In the genomic region with DNA sequence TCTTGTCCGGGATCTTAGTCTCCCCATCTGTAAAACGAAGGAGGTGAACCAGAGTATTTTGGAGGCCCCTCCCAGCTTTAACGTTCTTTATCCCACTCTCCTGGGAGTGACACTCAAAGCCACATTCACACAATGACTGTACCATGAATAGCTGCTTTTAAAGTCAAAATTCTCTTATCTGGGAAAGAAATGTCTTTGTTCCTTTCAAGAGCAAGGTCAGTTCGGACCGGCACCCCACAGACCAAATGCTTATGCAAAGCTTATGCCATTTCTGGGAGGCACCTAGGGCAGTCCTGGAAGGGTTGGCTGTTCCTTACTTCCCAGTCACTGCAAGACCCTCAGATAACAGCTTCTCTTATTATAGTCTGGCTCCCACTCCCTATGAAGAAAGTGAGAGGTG, we compare ENCODE assay signal across 35 cellular contexts. TPM values are rescaled to one million over a fixed set of nuclear protein-coding genes. Genes with fewer than 3 reads are reported as not detected.
"Had no signal": no experiment of that assay in that cellular context is flagged by ENCODE, and none has a peak within 500 bp of the region (broad histone marks: within the 10 kb centered on the region; RNA-seq: fewer than 3 reads in every experiment).

No MANE protein-coding gene starts in this region.

- H3K27me3 ChIP-seq: ascending aorta, cardiac muscle cell had no signal

- H3K27ac ChIP-seq: ascending aorta, cardiac muscle cell, KMS-11, PC-9, RWPE1, WERI-Rb-1 had no signal

- H3K4me1 ChIP-seq: ascending aorta had no signal

- H3K9me3 ChIP-seq: ascending aorta had no signal

- ATAC-seq: activated CD8-positive, alpha-beta T cell treated with anti-CD3 and anti-CD28 coated beads for 36 hours; activated T-cell treated with anti-CD3 and anti-CD28 coated beads, Interleukin-2, amount 50 U/mL, for 72 hours; activated T-helper 17 cell treated with anti-CD3 and anti-CD28 coated beads, Interleukin-2, amount 50 U/mL, for 72 hours; Right ventricle myocardium inferior had no signal

- DNase-seq: activated CD4-positive, alpha-beta T cell treated with anti-CD3 and anti-CD28 coated beads, Interleukin-2, amount 10 ng/mL, durations not matched to agents 24 days and 14 days; activated CD4-positive, alpha-beta T cell treated with anti-CD3 and anti-CD28 coated beads, Interleukin-2, amount 50 U/mL, for 4 hours; activated CD8-positive, alpha-beta T cell treated with anti-CD3 and anti-CD28 coated beads for 36 hours; activated effector memory CD4-positive, alpha-beta T cell treated with anti-CD3 and anti-CD28 coated beads, Interleukin-2, amount 50 U/mL, for 16 hours; activated naive CD4-positive, alpha-beta T cell; activated naive CD4-positive, alpha-beta T cell treated with anti-CD3 and anti-CD28 coated beads, Interleukin-2, amount 50 U/mL, for 16 hours; activated naive CD8-positive, alpha-beta T cell treated with anti-CD3 and anti-CD28 coated beads for 36 hours; activated T-cell treated with anti-CD3 and anti-CD28 coated beads, Interleukin-2, amount 50 U/mL, for 1 hour; activated T-cell treated with anti-CD3 and anti-CD28 coated beads, Interleukin-2, amount 50 U/mL, for 72 hours; amygdala; MM.1S; MV-4-11; NCI-H1092 treated with DMSO at 0.1 percent for 48 hours; NCI-H1417 treated with DMSO at 0.1 percent for 48 hours; NCI-H2029; NCI-H510A; NCI-H526; NCI-H748 treated with DMSO at 0.1 percent for 48 hours; NK-92 treated with Interleukin-12 subunit alpha and Interleukin-12 subunit beta, amount 100 ng/mL, for 24 hours; PC-9; SIG-M5; SW 1271; T1000; WERI-Rb-1 had no signal

- FAIRE-seq: RCC 7860 had no signal

- H2AFZ ChIP-seq: PC-9 had no signal

- H3K27me3 Mint-ChIP-seq: activated CD4-positive, alpha-beta T cell treated with anti-CD3 and anti-CD28 coated beads, Interleukin-2, amount 10 ng/mL, durations not matched to agents 24 days and 14 days; activated CD8-positive, alpha-beta T cell treated with anti-CD3 and anti-CD28 coated beads for 36 hours; activated naive CD8-positive, alpha-beta T cell treated with anti-CD3 and anti-CD28 coated beads for 36 hours; activated T-helper 17 cell treated with anti-CD3 and anti-CD28 coated beads, Interleukin-2, amount 50 U/mL, for 72 hours; central memory CD8-positive, alpha-beta T cell had no signal

- H3K4me3 ChIP-seq: ascending aorta, cardiac muscle cell, PC-9 had no signal

- H3K36me3 Mint-ChIP-seq: activated naive CD8-positive, alpha-beta T cell treated with anti-CD3 and anti-CD28 coated beads for 36 hours had no signal

- H3K9ac ChIP-seq: KMS-11 had no signal

- H3K4me1 Mint-ChIP-seq: activated CD4-positive, alpha-beta T cell treated with anti-CD3 and anti-CD28 coated beads, Interleukin-2, amount 10 ng/mL, durations not matched to agents 24 days and 14 days; activated naive CD8-positive, alpha-beta T cell treated with anti-CD3 and anti-CD28 coated beads for 36 hours; activated T-helper 17 cell treated with anti-CD3 and anti-CD28 coated beads, Interleukin-2, amount 50 U/mL, for 72 hours; central memory CD8-positive, alpha-beta T cell had no signal

- H3K4me3 Mint-ChIP-seq: activated CD4-positive, alpha-beta T cell treated with anti-CD3 and anti-CD28 coated beads, Interleukin-2, amount 10 ng/mL, durations not matched to agents 24 days and 14 days; activated CD8-positive, alpha-beta T cell treated with anti-CD3 and anti-CD28 coated beads for 36 hours; activated naive CD8-positive, alpha-beta T cell treated with anti-CD3 and anti-CD28 coated beads for 36 hours; activated T-cell treated with anti-CD3 and anti-CD28 coated beads, Interleukin-2, amount 50 U/mL, for 72 hours; activated T-helper 17 cell treated with anti-CD3 and anti-CD28 coated beads, Interleukin-2, amount 50 U/mL, for 72 hours; central memory CD8-positive, alpha-beta T cell had no signal

- H3K27ac Mint-ChIP-seq: activated CD4-positive, alpha-beta T cell treated with anti-CD3 and anti-CD28 coated beads, Interleukin-2, amount 10 ng/mL, durations not matched to agents 24 days and 14 days; activated CD8-positive, alpha-beta T cell treated with anti-CD3 and anti-CD28 coated beads for 36 hours; activated naive CD8-positive, alpha-beta T cell treated with anti-CD3 and anti-CD28 coated beads for 36 hours; activated T-cell treated with anti-CD3 and anti-CD28 coated beads, Interleukin-2, amount 50 U/mL, for 72 hours; activated T-helper 17 cell treated with anti-CD3 and anti-CD28 coated beads, Interleukin-2, amount 50 U/mL, for 72 hours had no signal

- H3K36me3 ChIP-seq: ascending aorta, cardiac muscle cell, WERI-Rb-1 had no signal

- H3K9me3 Mint-ChIP-seq: activated CD4-positive, alpha-beta T cell treated with anti-CD3 and anti-CD28 coated beads, Interleukin-2, amount 10 ng/mL, durations not matched to agents 24 days and 14 days; activated CD8-positive, alpha-beta T cell treated with anti-CD3 and anti-CD28 coated beads for 36 hours; activated naive CD8-positive, alpha-beta T cell treated with anti-CD3 and anti-CD28 coated beads for 36 hours; activated T-helper 17 cell treated with anti-CD3 and anti-CD28 coated beads, Interleukin-2, amount 50 U/mL, for 72 hours; central memory CD8-positive, alpha-beta T cell had no signal

- H3K4me2 ChIP-seq: KMS-11, PC-9 had no signal

RNA-seq across cellular contexts. Expression of gene WNT5A, which starts 53.5 kb away (rescaled TPM):
- total RNA-seq: activated CD4-positive, alpha-beta T cell treated with anti-CD3 and anti-CD28 coated beads, Interleukin-2, amount 10 ng/mL, durations not matched to agents 24 days and 14 days; activated CD8-positive, alpha-beta memory T cell treated with anti-CD3 and anti-CD28 coated beads for 36 hours; activated CD8-positive, alpha-beta T cell treated with anti-CD3 and anti-CD28 coated beads for 36 hours; activated naive CD8-positive, alpha-beta T cell treated with anti-CD3 and anti-CD28 coated beads for 36 hours; activated T-helper 17 cell treated with anti-CD3 and anti-CD28 coated beads, Interleukin-2, amount 50 U/mL, for 72 hours; T-helper 1 cell treated with Interleukin-12 subunit alpha and Interleukin-12 subunit beta and Interleukin-4 antibody, amounts not matched to agents 30 ng/mL and 1 ng/mL, for 36 hours; T-helper 2 cell treated with Interferon-gamma antibody and Interleukin-4, amounts not matched to agents 100 ng/mL and 5 ng/mL, for 36 hours had no signal
